1 cellular context compared by ENCODE assay signal in genomic region chr14:22570132-22570949, GRCh38.
TF ChIP-seq lines count a peak whose summit lies in the region.

No MANE protein-coding gene starts in this region.

TF ChIP-seq in GM12878, 131 proteins besides CTCF, POLR2A, EP300 and RAD21 (continued from another document and continues in another):
- TF ChIP-seq MTA2 (IDR thresholded peaks at IDR 0.05; ENCODE audit: low read depth), result peak; percentile 70; the same call in 1 of the 2 replicates
- TF ChIP-seq TCF3 (IDR thresholded peaks at IDR 0.05; ENCODE audit: borderline replicate concordance, insufficient read depth, low read depth, low read length), result peak; percentile 59; the same call in 1 of the 2 replicates
- peak; percentile 74 for TF ChIP-seq TAF1 (IDR thresholded peaks at IDR 0.05; ENCODE audit: borderline replicate concordance, low read depth, low read length)
- TF ChIP-seq TCF12 (IDR thresholded peaks at IDR 0.05; ENCODE audit: low read depth, low read length), result 0 out of 2 replicates have a peak, but pooled peaks have one; percentile 70
- TF ChIP-seq BMI1 (IDR thresholded peaks at IDR 0.05; ENCODE audit: borderline replicate concordance), result no peak
- TF ChIP-seq IRF3 (IDR thresholded peaks at IDR 0.05), result no peak
- TF ChIP-seq ZBTB4 (CRISPR knock-in tag; IDR thresholded peaks at IDR 0.05), result no peak
- TF ChIP-seq EZH2 (IDR thresholded peaks at IDR 0.05; ENCODE audit: borderline replicate concordance, control insufficient read depth, low read depth, low read length), result no peak
- TF ChIP-seq MTA3 (IDR thresholded peaks at IDR 0.05; ENCODE audit: borderline replicate concordance, low read length), result peak; percentile 92; the same call in 1 of the 2 replicates
- TF ChIP-seq WRNIP1 (IDR thresholded peaks at IDR 0.05; ENCODE audit: borderline replicate concordance, low read depth, low read length), result peak; percentile 92; the same call in 1 of the 2 replicates
- peak; percentile 74 for TF ChIP-seq ATF2 (IDR thresholded peaks at IDR 0.05; ENCODE audit: low read length)
- TF ChIP-seq POU2F2 (IDR thresholded peaks at IDR 0.05; ENCODE audit: borderline replicate concordance, low read depth, low read length), result peak; percentile 94
- 0 out of 2 replicates have a peak, but pooled peaks have one; percentile 5 for TF ChIP-seq ESRRA (IDR thresholded peaks at IDR 0.05; ENCODE audit: low read length)
- peak; percentile 70; the same call in 1 of the 2 replicates for TF ChIP-seq ZNF384 (IDR thresholded peaks at IDR 0.05; ENCODE audit: borderline replicate concordance, low read depth, low read length)
- TF ChIP-seq ZBED1 (IDR thresholded peaks at IDR 0.05; ENCODE audit: borderline replicate concordance), result peak; percentile 95
- peak; percentile 69 for TF ChIP-seq NR2C1 (IDR thresholded peaks at IDR 0.05)
- TF ChIP-seq NFXL1 (IDR thresholded peaks at IDR 0.05; ENCODE audit: borderline replicate concordance), result no peak
- peak; percentile 81 for TF ChIP-seq CBFB (IDR thresholded peaks at IDR 0.05; ENCODE audit: low read depth)
- TF ChIP-seq LARP7 (IDR thresholded peaks at IDR 0.05), result peak; percentile 64; the same call in 1 of the 2 replicates
- TF ChIP-seq CREB1 (IDR thresholded peaks at IDR 0.05; ENCODE audit: low read depth), result peak; percentile 45; the same call in 1 of the 2 replicates
- TF ChIP-seq RBBP5 (conservative IDR thresholded peaks at IDR 0.05), result no peak
- TF ChIP-seq ZNF687 (IDR thresholded peaks at IDR 0.05), result peak; percentile 98
- no peak for TF ChIP-seq SREBF1 (IDR thresholded peaks at IDR 0.05; ENCODE audit: low read length)
- TF ChIP-seq BACH1 (IDR thresholded peaks at IDR 0.05; ENCODE audit: borderline replicate concordance), result no peak; the same call in 1 of the 2 replicates
- no peak for TF ChIP-seq SIX5 (IDR thresholded peaks at IDR 0.05; ENCODE audit: low read depth, low read length, severe bottlenecking)
- TF ChIP-seq BRCA1 (IDR thresholded peaks at IDR 0.05; ENCODE audit: low read depth, low read length), result no peak
- TF ChIP-seq JUND (IDR thresholded peaks at IDR 0.05; ENCODE audit: low read depth, low read length), result no peak
- no peak for TF ChIP-seq ELK1 (IDR thresholded peaks at IDR 0.05; ENCODE audit: low read depth, low read length)
- peak; percentile 88 for TF ChIP-seq ZSCAN29 (IDR thresholded peaks at IDR 0.05)
- no peak for TF ChIP-seq YBX1 (IDR thresholded peaks at IDR 0.05)
- no peak for TF ChIP-seq NRF1 (conservative IDR thresholded peaks at IDR 0.05; ENCODE audit: low read depth, low read length)
- TF ChIP-seq MXI1 (IDR thresholded peaks at IDR 0.05; ENCODE audit: low read depth, low read length), result peak; percentile 71
- TF ChIP-seq ZBTB33 (IDR thresholded peaks at IDR 0.05), result no peak
- no peak for TF ChIP-seq KDM1A (IDR thresholded peaks at IDR 0.05; ENCODE audit: borderline replicate concordance)
- peak; percentile 81 for TF ChIP-seq EED (IDR thresholded peaks at IDR 0.05; ENCODE audit: low read depth)
- no peak for TF ChIP-seq E4F1 (IDR thresholded peaks at IDR 0.05; ENCODE audit: borderline replicate concordance, partially characterized antibody)
- TF ChIP-seq ZNF274 (IDR thresholded peaks at IDR 0.05; ENCODE audit: insufficient read depth, insufficient read length), result no peak
- no peak; the same call in 1 of the 2 replicates for TF ChIP-seq RB1 (IDR thresholded peaks at IDR 0.05; ENCODE audit: borderline replicate concordance)
- peak; percentile 48; the same call in 1 of the 2 replicates for TF ChIP-seq RAD51 (IDR thresholded peaks at IDR 0.05)
- no peak for TF ChIP-seq E2F4 (IDR thresholded peaks at IDR 0.05; ENCODE audit: low read depth, low read length)
- no peak for TF ChIP-seq RFX5 (IDR thresholded peaks at IDR 0.05; ENCODE audit: low read depth, low read length)
- TF ChIP-seq BCL11A (IDR thresholded peaks at IDR 0.05; ENCODE audit: low read depth, low read length), result no peak
